ENCODE assay signal across 8 cellular contexts in genomic region chr20:57772349-57772964, GRCh38.
DNase-seq lines count a peak whose midpoint lies in the region; ATAC-seq and TF ChIP-seq lines count a peak whose summit lies in the region.

No MANE protein-coding gene starts in this region.

- no peak overlapping the region for H2BK15ac ChIP-seq in H9 (ENCODE audit: low read depth, low read length)

- H2BK20ac ChIP-seq in H9 (ENCODE audit: low read depth, low read length, poor library complexity, severe bottlenecking): no peak overlapping the region

- H3K23ac ChIP-seq in H9 (ENCODE audit: insufficient read length, low read depth, low read length): no peak overlapping the region

- peak; percentile 44 for DNase-seq in ACHN
- DNase-seq in H9: peak; percentile 83
- DNase-seq in activated CD4-positive, alpha-beta T cell treated with anti-CD3 and anti-CD28 coated beads, Interleukin-2, amount 10 ng/mL, durations not matched to agents 24 days and 14 days: peak; percentile 70
- DNase-seq in iris pigment epithelial cell (ENCODE audit: low read depth): peak; percentile 71
- DNase-seq in GOT3 (lab: John Stamatoyannopoulos, UW): no peak
- DNase-seq in NCI-H2196 treated with DMSO at 0.1 percent for 48 hours (lab: John Stamatoyannopoulos, UW; ENCODE audit: unreplicated experiment): no peak
- no peak for DNase-seq in endothelial cell (ENCODE audit: low spot score)

- H3K14ac ChIP-seq in H9 (ENCODE audit: insufficient read depth, low read length): no peak overlapping the region

- TF ChIP-seq CTCF in H9 (conservative IDR thresholded peaks at IDR 0.05): no peak
- TF ChIP-seq CTCF in endothelial cell (IDR thresholded peaks at IDR 0.05; ENCODE audit: unreplicated experiment): no peak

- peaks cover 36 to 45% of the 10 kb centered on the region in 2 experiments for H3K4me1 Mint-ChIP-seq in H9
- peaks cover 2% of the 10 kb centered on the region for H3K4me1 Mint-ChIP-seq in activated CD4-positive, alpha-beta T cell treated with anti-CD3 and anti-CD28 coated beads, Interleukin-2, amount 10 ng/mL, durations not matched to agents 24 days and 14 days
- peaks cover 38% of the 10 kb centered on the region for H3K4me1 Mint-ChIP-seq in endothelial cell (ENCODE audit: unreplicated experiment)

- no peak overlapping the region for H3K27ac ChIP-seq in H9 (ENCODE audit: insufficient read length, low read depth, low read length)

- H3K56ac ChIP-seq in H9 (ENCODE audit: insufficient read length, low read depth, low read length): no peak overlapping the region

- no peak overlapping the region for H4K5ac ChIP-seq in H9 (ENCODE audit: insufficient read length, low read depth, low read length)

- no peak overlapping the region for H4K91ac ChIP-seq in H9 (ENCODE audit: insufficient read length, low read depth, low read length)

- H3K23me2 ChIP-seq in H9 (ENCODE audit: insufficient read length, low read depth, low read length, poor library complexity, severe bottlenecking): no peaks in the 10 kb centered on the region

- H3K4ac ChIP-seq in H9 (ENCODE audit: low read depth, low read length): no peak overlapping the region

- H3K36me3 Mint-ChIP-seq in H9 (ENCODE audit: insufficient read depth in 1 of 3, low read depth in 3 of 3) (no peaks in the 10 kb centered on the region; a peak in 1 of 7 replicates), endothelial cell (ENCODE audit: low read depth, unreplicated experiment) (peaks cover 4% of the 10 kb centered on the region)
- no peaks in the 10 kb centered on the region for H3K36me3 Mint-ChIP-seq in activated CD4-positive, alpha-beta T cell treated with anti-CD3 and anti-CD28 coated beads, Interleukin-2, amount 10 ng/mL, durations not matched to agents 24 days and 14 days (ENCODE audit: low read depth)

- H3K79me1 ChIP-seq in H9 (ENCODE audit: insufficient read depth, low read depth, low read length, poor library complexity, severe bottlenecking): no peaks in the 10 kb centered on the region

- no peak overlapping the region for H2BK120ac ChIP-seq in H9 (ENCODE audit: low read depth, low read length, poor library complexity, severe bottlenecking)

- H4K8ac ChIP-seq in H9 (replicated peaks; ENCODE audit: insufficient read length, low read depth, low read length): no peak overlapping the region

- H3K4me3 Mint-ChIP-seq in H9: peak overlapping the region in 1 of 2 experiments; percentile 11; a peak in 1 of 5 replicates
- no peak overlapping the region for H3K4me3 Mint-ChIP-seq in activated CD4-positive, alpha-beta T cell treated with anti-CD3 and anti-CD28 coated beads, Interleukin-2, amount 10 ng/mL, durations not matched to agents 24 days and 14 days
- H3K4me3 Mint-ChIP-seq in endothelial cell (ENCODE audit: unreplicated experiment): no peak overlapping the region

- H3K4me1 ChIP-seq in H9 (ENCODE audit: insufficient read depth, low read length): no peaks in the 10 kb centered on the region; the same call in 1 of the 2 replicates

- intact Hi-C loops in activated CD4-positive, alpha-beta T cell treated with anti-CD3 and anti-CD28 coated beads, Interleukin-2, amount 10 ng/mL, durations not matched to agents 24 days and 14 days (cut with micrococcal nuclease): loop anchor here (10.0 kb wide), 1 partner anchor 1378 kb away; the partner anchor contains the start of genes AURKA and CSTF1

- H3K9me3 Mint-ChIP-seq in H9: no peaks in the 10 kb centered on the region
- no peaks in the 10 kb centered on the region for H3K9me3 Mint-ChIP-seq in activated CD4-positive, alpha-beta T cell treated with anti-CD3 and anti-CD28 coated beads, Interleukin-2, amount 10 ng/mL, durations not matched to agents 24 days and 14 days
- H3K9me3 Mint-ChIP-seq in endothelial cell (ENCODE audit: unreplicated experiment): no peaks in the 10 kb centered on the region

- no peaks in the 10 kb centered on the region; the same call in none of the 2 replicates for H3K27me3 Mint-ChIP-seq in H9 (ENCODE audit: low read depth)
- H3K27me3 Mint-ChIP-seq in activated CD4-positive, alpha-beta T cell treated with anti-CD3 and anti-CD28 coated beads, Interleukin-2, amount 10 ng/mL, durations not matched to agents 24 days and 14 days: peaks cover 16% of the 10 kb centered on the region
- peaks cover 3% of the 10 kb centered on the region for H3K27me3 Mint-ChIP-seq in endothelial cell (ENCODE audit: unreplicated experiment)

- no peak overlapping the region for H3K18ac ChIP-seq in H9 (ENCODE audit: insufficient read length, low read depth, low read length)

- H3K9ac ChIP-seq in H9 (ENCODE audit: extremely low read depth, insufficient read length, low read length): no peak overlapping the region

- H3K9me3 ChIP-seq in H9 (ENCODE audit: control insufficient read depth, low read depth, low read length): no peaks in the 10 kb centered on the region

- H3T11ph ChIP-seq in H9 (ENCODE audit: low read length): no peak overlapping the region

- no peaks in the 10 kb centered on the region for H3K79me2 ChIP-seq in H9 (ENCODE audit: insufficient read depth, low read length)

- H2BK5ac ChIP-seq in H9 (ENCODE audit: insufficient read length, low read length): no peak overlapping the region

- H3K27ac Mint-ChIP-seq in H9 (peak overlapping the region; percentile 67 to 87 (median 81); a peak in 5 of 7 replicates), endothelial cell (ENCODE audit: unreplicated experiment) (no peak overlapping the region)
- H3K27ac Mint-ChIP-seq in activated CD4-positive, alpha-beta T cell treated with anti-CD3 and anti-CD28 coated beads, Interleukin-2, amount 10 ng/mL, durations not matched to agents 24 days and 14 days: no peak overlapping the region

- ATAC-seq in HG02763 (IDR thresholded peaks at IDR 0.05; ENCODE audit: unreplicated experiment): no peak

- in situ Hi-C loops in ACHN (cut with HindIII; ENCODE audit: low pct_ligation_motif_present, low pct_unique_long_range_greater_than_20kb, low sequenced_read_pairs): no loop called here

- H2AK5ac ChIP-seq in H9 (ENCODE audit: insufficient read length, low read length): no peak overlapping the region

- no peaks in the 10 kb centered on the region for H3K27me3 ChIP-seq in H9 (ENCODE audit: insufficient read depth, low read length)

- H4K20me1 ChIP-seq in H9 (ENCODE audit: control insufficient read depth, insufficient read depth, insufficient read length): no peaks in the 10 kb centered on the region

- H3K4me2 ChIP-seq in H9 (ENCODE audit: insufficient read depth, insufficient read length, low read length): no peak overlapping the region

- no peak overlapping the region for H2AFZ ChIP-seq in H9 (ENCODE audit: low read length)

- no peak overlapping the region for H2BK12ac ChIP-seq in H9 (ENCODE audit: insufficient read length, low read depth, low read length)

- whole genome bisulfite sequencing in H9 (ENCODE audit: extremely low coverage, insufficient read length, low lambda C conversion rate): no CpG with 5 or more reads among the region's 15 CpGs

Comparison
In these comparisons a context has a peak if more than half of its experiments do, and no peak if none do; other contexts are left out.
1. DNase-seq: peak in ACHN (single experiment), H9 (single experiment), activated CD4-positive, alpha-beta T cell treated with anti-CD3 and anti-CD28 coated beads, Interleukin-2, amount 10 ng/mL, durations not matched to agents 24 days and 14 days (single experiment) and iris pigment epithelial cell (single experiment); none in GOT3 (single experiment), NCI-H2196 treated with DMSO at 0.1 percent for 48 hours (single experiment) and endothelial cell (single experiment).
2. H3K27ac Mint-ChIP-seq: peak in H9 (3 of 3); none in activated CD4-positive, alpha-beta T cell treated with anti-CD3 and anti-CD28 coated beads, Interleukin-2, amount 10 ng/mL, durations not matched to agents 24 days and 14 days (single experiment) and endothelial cell (single experiment).